8 cellular contexts compared by ENCODE assay signal in genomic region chr2:218400930-218401833, GRCh38. TPM values are rescaled to one million over a fixed set of nuclear protein-coding genes. Genes with fewer than 3 reads are reported as not detected.
DNase-seq lines count a peak whose midpoint lies in the region; ATAC-seq lines count a peak whose summit lies in the region.

No MANE protein-coding gene starts in this region.

- H3K4me3 ChIP-seq in HUES6 (ENCODE audit: low read depth, low read length) (peak overlapping the region; percentile 80), iPS-20b (ENCODE audit: low read length) (peak overlapping the region; percentile 73)

- H3K4me1 ChIP-seq in HUES6 (ENCODE audit: control insufficient read depth, insufficient read depth, low read length) (peaks cover 41% of the 10 kb centered on the region), iPS-20b (ENCODE audit: insufficient read depth, low read length) (peaks cover 18% of the 10 kb centered on the region; the same call in 1 of the 2 replicates)

- peaks cover 6% of the 10 kb centered on the region for H3K36me3 Mint-ChIP-seq in activated naive CD8-positive, alpha-beta T cell treated with anti-CD3 and anti-CD28 coated beads, Interleukin-2, amount 10 ng/mL, durations not matched to agents 7 days and 5 days
- peaks cover 19% of the 10 kb centered on the region for H3K36me3 Mint-ChIP-seq in stimulated activated naive CD8-positive, alpha-beta T cell treated with anti-CD3 and anti-CD28 coated beads, Interleukin-15, Interleukin-2, amounts not matched to agents 100 ng/mL and 50 ng/mL, for 24 hours (ENCODE audit: low read depth)

- ATAC-seq in activated naive CD8-positive, alpha-beta T cell treated with anti-CD3 and anti-CD28 coated beads, Interleukin-2, amount 10 ng/mL, durations not matched to agents 7 days and 5 days (ENCODE audit: low read depth) = no peak
- ATAC-seq in sciatic nerve (no peak), GM21786 (IDR thresholded peaks at IDR 0.05; ENCODE audit: unreplicated experiment) (no peak)

- H3K36me3 ChIP-seq in HUES6 (ENCODE audit: control insufficient read depth, insufficient read depth, low read length) = peaks cover 21% of the 10 kb centered on the region
- peaks cover 21% of the 10 kb centered on the region for H3K36me3 ChIP-seq in iPS-20b (ENCODE audit: insufficient read depth, low read depth, low read length)

- H3K9ac ChIP-seq in HUES6 (ENCODE audit: low read length) = no peak overlapping the region
- H3K9ac ChIP-seq in iPS-20b (ENCODE audit: low read depth, low read length) = no peak overlapping the region

- intact Hi-C loops in sciatic nerve (cut with DNase I) = no loop called here

- no peaks in the 10 kb centered on the region for H3K27me3 Mint-ChIP-seq in activated naive CD8-positive, alpha-beta T cell treated with anti-CD3 and anti-CD28 coated beads, Interleukin-2, amount 10 ng/mL, durations not matched to agents 7 days and 5 days
- H3K27me3 Mint-ChIP-seq in stimulated activated naive CD8-positive, alpha-beta T cell treated with anti-CD3 and anti-CD28 coated beads, Interleukin-15, Interleukin-2, amounts not matched to agents 100 ng/mL and 50 ng/mL, for 24 hours = peaks cover 5% of the 10 kb centered on the region

- H3K27ac Mint-ChIP-seq in activated naive CD8-positive, alpha-beta T cell treated with anti-CD3 and anti-CD28 coated beads, Interleukin-2, amount 10 ng/mL, durations not matched to agents 7 days and 5 days = peak overlapping the region; percentile 65
- H3K27ac Mint-ChIP-seq in stimulated activated naive CD8-positive, alpha-beta T cell treated with anti-CD3 and anti-CD28 coated beads, Interleukin-15, Interleukin-2, amounts not matched to agents 100 ng/mL and 50 ng/mL, for 24 hours = no peak overlapping the region

- POLR2A ChIA-PET in activated naive CD8-positive, alpha-beta T cell treated with anti-CD3 and anti-CD28 coated beads, Interleukin-2, amount 10 ng/mL, durations not matched to agents 7 days and 5 days (lab: Charles Lee) = interaction anchor here (0.8 to 1.5 kb wide), 2 partner anchors 105 to 130 kb away, joined by 3 to 7 read pairs; partner anchors contain the start of genes AAMP and PNKD

- H3K9me3 Mint-ChIP-seq in activated naive CD8-positive, alpha-beta T cell treated with anti-CD3 and anti-CD28 coated beads, Interleukin-2, amount 10 ng/mL, durations not matched to agents 7 days and 5 days = no peaks in the 10 kb centered on the region
- no peaks in the 10 kb centered on the region for H3K9me3 Mint-ChIP-seq in stimulated activated naive CD8-positive, alpha-beta T cell treated with anti-CD3 and anti-CD28 coated beads, Interleukin-15, Interleukin-2, amounts not matched to agents 100 ng/mL and 50 ng/mL, for 24 hours

- H3K9me3 ChIP-seq in HUES6 (ENCODE audit: control insufficient read depth, insufficient read depth, low read depth, low read length) (no peaks in the 10 kb centered on the region), iPS-20b (ENCODE audit: insufficient read depth, low read depth, low read length) (no peaks in the 10 kb centered on the region)

- H3K4me3 Mint-ChIP-seq in activated naive CD8-positive, alpha-beta T cell treated with anti-CD3 and anti-CD28 coated beads, Interleukin-2, amount 10 ng/mL, durations not matched to agents 7 days and 5 days = peak overlapping the region; percentile 79
- H3K4me3 Mint-ChIP-seq in stimulated activated naive CD8-positive, alpha-beta T cell treated with anti-CD3 and anti-CD28 coated beads, Interleukin-15, Interleukin-2, amounts not matched to agents 100 ng/mL and 50 ng/mL, for 24 hours = peak overlapping the region; percentile 91

- H3K27me3 ChIP-seq in HUES6 (ENCODE audit: control insufficient read depth, insufficient read depth, low read length) (peaks cover 30% of the 10 kb centered on the region), iPS-20b (ENCODE audit: insufficient read depth, low read length) (peaks cover 34% of the 10 kb centered on the region)

- H3K4me1 Mint-ChIP-seq in activated naive CD8-positive, alpha-beta T cell treated with anti-CD3 and anti-CD28 coated beads, Interleukin-2, amount 10 ng/mL, durations not matched to agents 7 days and 5 days = peaks cover 34% of the 10 kb centered on the region
- H3K4me1 Mint-ChIP-seq in stimulated activated naive CD8-positive, alpha-beta T cell treated with anti-CD3 and anti-CD28 coated beads, Interleukin-15, Interleukin-2, amounts not matched to agents 100 ng/mL and 50 ng/mL, for 24 hours (ENCODE audit: low read depth) = peaks cover 63% of the 10 kb centered on the region

- no peak overlapping the region for H3K27ac ChIP-seq in HUES6 (ENCODE audit: low read depth, low read length)
- no peak overlapping the region for H3K27ac ChIP-seq in iPS-20b (ENCODE audit: low read length)

- DNase-seq in activated naive CD8-positive, alpha-beta T cell treated with anti-CD3 and anti-CD28 coated beads, Interleukin-2, amount 10 ng/mL, durations not matched to agents 7 days and 5 days = no peak
- no peak for DNase-seq in NCI-H2196 treated with DMSO at 0.1 percent for 48 hours (lab: John Stamatoyannopoulos, UW; ENCODE audit: unreplicated experiment)
- no peak for DNase-seq in sciatic nerve (ENCODE audit: low spot score)
- DNase-seq in DMS79 (lab: John Stamatoyannopoulos, UW) = no peak

RNA-seq across cellular contexts. Expression of gene CTDSP1, which starts 1.5 kb away (rescaled TPM):
- total RNA-seq in activated naive CD8-positive, alpha-beta T cell treated with anti-CD3 and anti-CD28 coated beads, Interleukin-2, amount 10 ng/mL, durations not matched to agents 7 days and 5 days = 100 to 1,000 TPM; 169 to 174 TPM
- total RNA-seq in sciatic nerve = 148 TPM

RNA-seq across cellular contexts. Expression of gene VIL1, which starts 17.7 kb away (rescaled TPM):
- total RNA-seq in activated naive CD8-positive, alpha-beta T cell treated with anti-CD3 and anti-CD28 coated beads, Interleukin-2, amount 10 ng/mL, durations not matched to agents 7 days and 5 days = not detected
- total RNA-seq in sciatic nerve = not detected

RNA-seq across cellular contexts. Expression of gene SLC11A1, which starts 19.1 kb away (rescaled TPM):
- total RNA-seq in activated naive CD8-positive, alpha-beta T cell treated with anti-CD3 and anti-CD28 coated beads, Interleukin-2, amount 10 ng/mL, durations not matched to agents 7 days and 5 days = 1 to 10 TPM; 1.6 to 1.7 TPM
- 36.6 TPM for total RNA-seq in sciatic nerve

RNA-seq across cellular contexts. Expression of gene CATIP, which starts 44.5 kb away (rescaled TPM):
- total RNA-seq in activated naive CD8-positive, alpha-beta T cell treated with anti-CD3 and anti-CD28 coated beads, Interleukin-2, amount 10 ng/mL, durations not matched to agents 7 days and 5 days = not detected
- total RNA-seq in sciatic nerve = not detected

Comparison
In these comparisons a context has a peak if more than half of its experiments do, and no peak if none do; other contexts are left out.
1. RNA of gene SLC11A1, which starts 19.1 kb away (total RNA-seq): 36.6 TPM in sciatic nerve (single experiment); 1.6 to 1.7 TPM in activated naive CD8-positive, alpha-beta T cell treated with anti-CD3 and anti-CD28 coated beads, Interleukin-2, amount 10 ng/mL, durations not matched to agents 7 days and 5 days; every median in the first group is over 10 times any median in the second.